In the genomic region with DNA sequence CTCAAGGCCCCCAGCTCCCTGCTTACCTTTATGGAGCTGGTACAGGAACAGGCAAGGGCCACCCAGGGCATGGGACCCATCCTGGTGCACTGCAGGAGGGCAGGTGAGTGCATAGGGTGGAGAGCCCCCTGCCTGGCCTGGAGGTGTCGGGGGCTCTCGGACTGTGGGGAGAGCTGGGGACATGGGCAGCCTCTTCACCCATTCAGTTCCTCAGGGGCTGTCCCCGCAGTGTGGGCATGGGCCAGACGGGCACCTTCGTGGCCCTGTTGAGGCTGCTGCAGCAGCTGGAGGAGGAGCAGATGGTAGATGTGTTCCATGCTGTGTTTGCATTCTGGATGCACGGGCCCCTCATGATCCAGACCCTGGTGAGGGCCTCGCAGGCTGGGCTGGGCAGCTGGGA, we compare ENCODE assay signal across 23 cellular contexts. TPM values are rescaled to one million over a fixed set of nuclear protein-coding genes. Genes with fewer than 3 reads are reported as not detected.
DNase-seq lines count a peak whose midpoint lies in the region; FAIRE-seq and TF ChIP-seq lines count a peak whose summit lies in the region.
"Had no signal": no experiment of that assay in that cellular context is flagged by ENCODE, and none has a peak within 500 bp of the region (broad histone marks: within the 10 kb centered on the region; RNA-seq: fewer than 3 reads in every experiment).

No MANE protein-coding gene starts in this region.

- H3K4me1 ChIP-seq in H1 (replicated peaks in 1 of 4; ENCODE audit: control insufficient read depth in 3 of 4, insufficient read depth in 4 of 4, low read length in 3 of 4) (peaks cover 0 to 6% (median 4%) of the 10 kb centered on the region in 4 experiments; a peak in 5 of 7 replicates), spleen (peaks cover 0 to 14% (median 6%) of the 10 kb centered on the region in 6 donors), testis (no peaks in the 10 kb centered on the region)

- H3K23ac ChIP-seq in H1 (ENCODE audit: insufficient read length), result no peak overlapping the region

- H3K27ac ChIP-seq in H1 (ENCODE audit: low read depth, low read length) (no peak overlapping the region), spleen (no peak overlapping the region), testis (no peak overlapping the region)
- H3K27ac ChIP-seq: BLaER1, C4-2B had no signal

- H3K79me2 ChIP-seq in H1 (ENCODE audit: control insufficient read depth in 1 of 2, insufficient read depth in 2 of 2, low read length in 2 of 2), result no peaks in the 10 kb centered on the region

- H4K20me1 ChIP-seq in H1 (replicated peaks in 1 of 2; ENCODE audit: control insufficient read depth in 1 of 2, insufficient read depth in 2 of 2, low read length in 2 of 2), result no peaks in the 10 kb centered on the region
- H4K20me1 ChIP-seq: BLaER1 had no signal

- H3K27me3 Mint-ChIP-seq in osteocyte (ENCODE audit: unreplicated experiment), result peaks cover 6% of the 10 kb centered on the region

- H2BK5ac ChIP-seq in H1 (ENCODE audit: low read depth, low read length), result no peak overlapping the region

- TF ChIP-seq CTCF in H1 (IDR thresholded peaks at IDR 0.05; ENCODE audit: control extremely low read depth in 1 of 3, insufficient read depth in 1 of 3, low read depth in 1 of 3, low read length in 3 of 3) (no peak), spleen (IDR thresholded peaks at IDR 0.05 in 8 of 11, conservative IDR thresholded peaks at IDR 0.05 in 3 of 11) (no peak), testis (IDR thresholded peaks at IDR 0.05) (no peak), osteocyte (IDR thresholded peaks at IDR 0.05) (no peak)

- no peak overlapping the region for H2BK12ac ChIP-seq in H1 (ENCODE audit: low read depth, low read length)

- WGBS in H1 (ENCODE audit: extremely low coverage in 1 of 2, insufficient coverage in 1 of 2, insufficient read length in 1 of 2, insufficient replicate concordance in 2 of 2, low coverage in 1 of 2, low lambda C conversion rate in 2 of 2, missing lambda C conversion rate in 1 of 2), 2 experiments, result 87% methylated on average over 7 of the region's 7 CpGs; no CpG with 5 or more reads in 1 of the 2 experiments
- 81 to 96% (median 92%) methylated on average over 4 to 7 of the region's 7 CpGs for WGBS in spleen, 5 donors
- 88 to 91% methylated on average over 5 to 7 of the region's 7 CpGs for WGBS in testis, 2 donors

- H3K56ac ChIP-seq in H1 (replicated peaks; ENCODE audit: insufficient read length, low read depth, low read length), result no peak overlapping the region

- H3K4ac ChIP-seq in H1 (replicated peaks; ENCODE audit: insufficient read length, low read depth, low read length), result no peak overlapping the region

- TF ChIP-seq POLR2A in H1 (IDR thresholded peaks at IDR 0.05; ENCODE audit: control extremely low read depth in 1 of 2, low read depth in 2 of 2, low read length in 2 of 2) (no peak), spleen (IDR thresholded peaks at IDR 0.05) (no peak), testis (IDR thresholded peaks at IDR 0.05) (no peak)

- H2BK15ac ChIP-seq in H1 (ENCODE audit: low read length), result 0 out of 2 replicates have a peak overlapping the region, but pooled peaks have one; percentile 46

- DNase-seq in NCI-H524 (lab: John Stamatoyannopoulos, UW) (peak; percentile 50 to 83), NCI-H524 treated with DMSO at 0.1 percent for 48 hours (lab: John Stamatoyannopoulos, UW) (no peak), NCI-H69 (lab: John Stamatoyannopoulos, UW) (peak; percentile 61), H1 (ENCODE audit: low read depth in 1 of 2, low spot score in 2 of 2) (no peak), spleen (peak; percentile 52), testis (no peak), osteocyte (ENCODE audit: extremely low spot score, unreplicated experiment) (no peak), OCI-M1 (lab: John Stamatoyannopoulos, UW) (no peak)
- DNase-seq: Caco-2; CD4-positive, CD25-positive, alpha-beta regulatory T cell; CD8-positive, alpha-beta T cell; DMS53; GF-D8; GOT3; H7; HCEC 1CT had no signal

- H3K27ac Mint-ChIP-seq in osteocyte (ENCODE audit: unreplicated experiment), result no peak overlapping the region
- H3K27ac Mint-ChIP-seq: CD4-positive, CD25-positive, alpha-beta regulatory T cell; CD8-positive, alpha-beta T cell had no signal

- H4K91ac ChIP-seq in H1 (replicated peaks; ENCODE audit: insufficient read length, low read length), result no peak overlapping the region

- H2AK5ac ChIP-seq in H1 (ENCODE audit: low read depth, low read length), result no peak overlapping the region

- no peak overlapping the region for H4K5ac ChIP-seq in H1 (ENCODE audit: insufficient read length, low read depth, low read length)

- H3K36me3 Mint-ChIP-seq in osteocyte (ENCODE audit: unreplicated experiment), result no peaks in the 10 kb centered on the region
- H3K36me3 Mint-ChIP-seq: CD4-positive, CD25-positive, alpha-beta regulatory T cell; CD8-positive, alpha-beta T cell had no signal

- no peak for TF ChIP-seq EP300 in H1 (IDR thresholded peaks at IDR 0.05; ENCODE audit: borderline replicate concordance in 1 of 2, low read depth in 2 of 2, low read length in 2 of 2)

- CTCF ChIA-PET in H1 (lab: Charles Lee; ENCODE audit: partially characterized antibody), result interaction anchor here (0.7 to 8.2 kb wide), 19 partner anchors 8 to 533 kb away, joined by 3 to 107 read pairs (median 5); a partner anchor contains a TSS

- FAIRE-seq in H1 (lab: Jason Lieb, UNC), result no peak
- FAIRE-seq: GM12891, GM18507 had no signal

- H3K4me3 Mint-ChIP-seq in osteocyte (ENCODE audit: unreplicated experiment), result no peak overlapping the region
- H3K4me3 Mint-ChIP-seq: CD8-positive, alpha-beta T cell had no signal

- no peaks in the 10 kb centered on the region for H3K9me3 Mint-ChIP-seq in osteocyte (ENCODE audit: unreplicated experiment)
- H3K9me3 Mint-ChIP-seq: CD4-positive, CD25-positive, alpha-beta regulatory T cell; CD8-positive, alpha-beta T cell had no signal

- no peak overlapping the region for H2BK20ac ChIP-seq in H1 (ENCODE audit: low read length)

- H4K8ac ChIP-seq in H1 (ENCODE audit: extremely low read depth, insufficient read depth, low read length), result no peak overlapping the region

- H3K4me2 ChIP-seq in H1 (ENCODE audit: insufficient read depth in 1 of 2, low read depth in 2 of 2, low read length in 2 of 2), result no peak overlapping the region
- H3K4me2 ChIP-seq: BLaER1 had no signal

- H3K27me3 ChIP-seq in H1 (replicated peaks in 1 of 4; ENCODE audit: control insufficient read depth in 3 of 4, extremely low read depth in 1 of 4, insufficient read depth in 3 of 4, low read length in 3 of 4) (no peaks in the 10 kb centered on the region; a peak in 3 of 7 replicates), spleen (replicated peaks in 1 of 7) (peaks cover 0 to 22% (median 0%) of the 10 kb centered on the region in 7 donors), testis (no peaks in the 10 kb centered on the region)

- H2AFZ ChIP-seq in H1 (ENCODE audit: low read length), result no peak overlapping the region

- H3K9me3 ChIP-seq in H1 (ENCODE audit: insufficient read depth in 2 of 2, low read depth in 1 of 2, low read length in 1 of 2), result no peaks in the 10 kb centered on the region
- H3K9me3 ChIP-seq in spleen, result no peaks in the 10 kb centered on the region
- no peaks in the 10 kb centered on the region for H3K9me3 ChIP-seq in testis
- H3K9me3 ChIP-seq: BLaER1, Caco-2 had no signal

- POLR2A ChIA-PET in H1 (lab: Charles Lee; ENCODE audit: partially characterized antibody), result interaction anchor here (1.1 kb wide), 1 partner anchor 23 kb away, joined by 3 read pairs; no protein-coding TSS in a partner anchor

- TF ChIP-seq RAD21 in H1 (IDR thresholded peaks at IDR 0.05 in 1 of 2, conservative IDR thresholded peaks at IDR 0.05 in 1 of 2; ENCODE audit: low read depth in 2 of 2, low read length in 2 of 2), result no peak

- no peak overlapping the region for H3K18ac ChIP-seq in H1 (ENCODE audit: extremely low read depth, low read length)

- intact Hi-C loops in spleen (cut with DNase I; ENCODE audit: low total_unique reads), result loop anchor here (10.0 kb wide), 1 partner anchor 528 kb away; a partner anchor contains a TSS
- intact Hi-C loops in testis (cut with DNase I; ENCODE audit: low total_unique reads), result loop anchor here (5.0 kb wide), 1 partner anchor 131 kb away; no protein-coding TSS in a partner anchor

- no peaks in the 10 kb centered on the region for H3K79me1 ChIP-seq in H1 (ENCODE audit: low read depth, low read length)

- H3K9ac ChIP-seq in H1 (replicated peaks in 1 of 4; ENCODE audit: extremely low read depth in 1 of 4, low read depth in 3 of 4, low read length in 3 of 4), result no peak overlapping the region

- H2BK120ac ChIP-seq in H1 (replicated peaks; ENCODE audit: low read depth, low read length), result no peak overlapping the region

- H3K4me3 ChIP-seq in H1 (ENCODE audit: extremely low read depth in 1 of 4, insufficient read depth in 2 of 4, low read depth in 3 of 4, low read length in 4 of 4), result no peak overlapping the region
- no peak overlapping the region for H3K4me3 ChIP-seq in spleen
- no peak overlapping the region for H3K4me3 ChIP-seq in testis
- H3K4me3 ChIP-seq: BLaER1 had no signal

- H3K14ac ChIP-seq in H1 (ENCODE audit: insufficient read length), result no peak overlapping the region

- H3K36me3 ChIP-seq in H1 (ENCODE audit: control insufficient read depth in 2 of 4, insufficient read depth in 4 of 4, low read length in 3 of 4) (no peaks in the 10 kb centered on the region), spleen (no peaks in the 10 kb centered on the region), testis (ENCODE audit: low read depth, missing control alignments) (no peaks in the 10 kb centered on the region)
- H3K36me3 ChIP-seq: BLaER1 had no signal

- peaks cover 7% of the 10 kb centered on the region for H3K4me1 Mint-ChIP-seq in osteocyte (ENCODE audit: unreplicated experiment)

- no peaks in the 10 kb centered on the region; the same call in 1 of the 2 replicates for H3K23me2 ChIP-seq in H1 (ENCODE audit: low read depth, low read length)

RNA-seq across cellular contexts. Expression of a gene that starts 7.3 kb away (rescaled TPM):
- total RNA-seq in H1 (2021; fragmentation: NEBNext Ultra II Directional; extraction: Animal tissue kit (Norgen Biotek cat#: 25700)), result 0.50 and 1.1 TPM in 2 replicates
- polyA plus RNA-seq in H1 (2011; rRNA removed) (1.0 and 1.3 TPM in 2 replicates), spleen (1 to 10 TPM in 2 of 3 donors, under 1 TPM in 1; 0.61 to 3.3 (median 2.0) TPM), testis (ENCODE audit: insufficient read depth, low read depth, low replicate concordance) (18.4 TPM)
- 0.56 TPM for polyA plus RNA-seq in H1 (2011; cell fraction: cytosol; rRNA removed)
- polyA plus RNA-seq in H1 (2011; cell fraction: nucleus; rRNA removed), result 1.6 TPM
- 0.36 to 1.2 TPM (median 0.82 TPM) in 4 replicates for polyA plus RNA-seq in H1 (2012, experiment 1 of 2)
- 0.59 TPM for polyA plus RNA-seq in H1 (2012, experiment 2 of 2)
- polyA plus RNA-seq in H1 (2013, experiment 1 of 2), result 1.0 TPM
- 1.0 TPM for polyA plus RNA-seq in H1 (2013, experiment 2 of 2)
- polyA minus RNA-seq in H1 (2011; rRNA and poly(A)+ RNA removed), result 0.66 and 0.91 TPM in 2 replicates
- 2.3 TPM for polyA minus RNA-seq in H1 (2011; cell fraction: cytosol; rRNA and poly(A)+ RNA removed)
- polyA minus RNA-seq in H1 (2011; cell fraction: nucleus; rRNA and poly(A)+ RNA removed), result 1.7 TPM
- total RNA-seq in spleen (10 to 100 TPM in 3 of 7 donors, 1 to 10 TPM in 4; 1.9 to 24.5 (median 8.6) TPM), testis (1 to 10 TPM; 8.1 to 8.3 TPM), osteocyte (9.4 and 9.9 TPM in 2 replicates)
- total RNA-seq: A172, A673, G401 had no signal

RNA-seq across cellular contexts. Expression of a gene that starts 25.9 kb away (rescaled TPM):
- not detected in 2 replicates for total RNA-seq in H1 (2021; fragmentation: NEBNext Ultra II Directional; extraction: Animal tissue kit (Norgen Biotek cat#: 25700))
- polyA plus RNA-seq in H1 (2011; rRNA removed) (0.20 TPM in 2 replicates), spleen (10 to 100 TPM; 27.8 to 34.2 (median 34.0) TPM), testis (ENCODE audit: insufficient read depth, low read depth, low replicate concordance) (43.0 TPM)
- polyA plus RNA-seq in H1 (2011; cell fraction: cytosol; rRNA removed), result 0.31 TPM
- 0.46 TPM for polyA plus RNA-seq in H1 (2011; cell fraction: nucleus; rRNA removed)
- 0.11 to 0.37 TPM (median 0.14 TPM) in 3 of 4 replicates, not detected in the other for polyA plus RNA-seq in H1 (2012, experiment 1 of 2)
- 0.13 TPM for polyA plus RNA-seq in H1 (2012, experiment 2 of 2)
- 0.12 TPM for polyA plus RNA-seq in H1 (2013, experiment 1 of 2)
- 0.11 TPM for polyA plus RNA-seq in H1 (2013, experiment 2 of 2)
- polyA minus RNA-seq in H1 (2011; rRNA and poly(A)+ RNA removed), result 0.10 TPM in 1 of 2 replicates, not detected in the other
- polyA minus RNA-seq in H1 (2011; cell fraction: cytosol; rRNA and poly(A)+ RNA removed), result not detected
- not detected for polyA minus RNA-seq in H1 (2011; cell fraction: nucleus; rRNA and poly(A)+ RNA removed)
- total RNA-seq in spleen (10 to 100 TPM; 33.1 to 49.0 (median 42.3) TPM), testis (100 to 1,000 TPM in 1 of 2 donors, 10 to 100 TPM in 1; 84.1 to 119 TPM), osteocyte (not detected in 2 replicates)
- total RNA-seq: A172, Caco-2, G401 had no signal

RNA-seq across cellular contexts. Expression of a gene that starts 41.8 kb away (rescaled TPM):
- total RNA-seq in H1 (2021; fragmentation: NEBNext Ultra II Directional; extraction: Animal tissue kit (Norgen Biotek cat#: 25700)), result 58.7 and 59.0 TPM in 2 replicates
- polyA plus RNA-seq in H1 (2011; rRNA removed) (40.3 and 41.7 TPM in 2 replicates), spleen (10 to 100 TPM; 16.2 to 31.4 (median 18.4) TPM), testis (ENCODE audit: insufficient read depth, low read depth, low replicate concordance) (46.9 TPM)
- polyA plus RNA-seq in H1 (2011; cell fraction: cytosol; rRNA removed), result 39.3 TPM
- 35.6 TPM for polyA plus RNA-seq in H1 (2011; cell fraction: nucleus; rRNA removed)
- 35.1 to 57.5 TPM (median 42.3 TPM) in 4 replicates for polyA plus RNA-seq in H1 (2012, experiment 1 of 2)
- polyA plus RNA-seq in H1 (2012, experiment 2 of 2), result 35.7 TPM
- polyA plus RNA-seq in H1 (2013, experiment 1 of 2), result 26.4 TPM
- 26.9 TPM for polyA plus RNA-seq in H1 (2013, experiment 2 of 2)
- polyA minus RNA-seq in H1 (2011; rRNA and poly(A)+ RNA removed), result 20.7 and 22.3 TPM in 2 replicates
- polyA minus RNA-seq in H1 (2011; cell fraction: cytosol; rRNA and poly(A)+ RNA removed), result 23.3 TPM
- polyA minus RNA-seq in H1 (2011; cell fraction: nucleus; rRNA and poly(A)+ RNA removed), result 16.2 TPM
- total RNA-seq in spleen (100 to 1,000 TPM in 2 of 7 donors, 10 to 100 TPM in 5; 36.2 to 104 (median 78.0) TPM), testis (10 to 100 TPM; 63.9 to 80.8 TPM), osteocyte (75.8 and 86.4 TPM in 2 replicates)

Comparison
In these comparisons a context has a peak if more than half of its experiments do, and no peak if none do; other contexts are left out.
1. DNase-seq: peak in NCI-H524 (2 of 2), NCI-H69 (single experiment) and spleen (single experiment); none in NCI-H524 treated with DMSO at 0.1 percent for 48 hours (single experiment), H1 (0 of 2), testis (single experiment), osteocyte (single experiment) and OCI-M1 (single experiment).
2. RNA of a gene that starts 25.9 kb away (total RNA-seq): 84.1 to 119 TPM in testis and 33.1 to 49.0 TPM in spleen; not detected in H1 and not detected in osteocyte; every median in the first group is over 10 times any median in the second.